ENCODE assay signal across 19 cellular contexts in the genomic region with DNA sequence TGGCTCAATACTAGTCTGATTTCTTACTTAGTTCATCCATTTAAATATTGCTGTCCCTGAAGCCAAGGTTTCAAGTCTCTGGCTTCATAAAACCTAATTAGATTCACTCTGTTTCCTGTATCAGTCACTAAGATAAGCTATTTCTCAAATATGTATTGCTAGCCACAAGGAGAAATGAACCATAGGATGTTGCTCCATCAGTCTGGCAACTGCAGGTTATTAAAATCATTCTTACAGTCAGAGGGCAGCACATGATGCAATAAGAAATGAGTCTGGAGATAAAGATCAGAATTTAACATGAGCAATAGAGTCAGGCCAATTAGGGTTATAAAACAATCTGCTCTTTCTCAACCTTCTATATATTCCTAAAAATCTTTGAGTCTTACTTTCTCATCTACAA. TPM values are rescaled to one million over a fixed set of nuclear protein-coding genes. Genes with fewer than 3 reads are reported as not detected.
DNase-seq lines count a peak whose midpoint lies in the region; ATAC-seq and TF ChIP-seq lines count a peak whose summit lies in the region.
"Had no signal": no experiment of that assay in that cellular context is flagged by ENCODE, and none has a peak within 500 bp of the region (broad histone marks: within the 10 kb centered on the region; RNA-seq: fewer than 3 reads in every experiment).

No MANE protein-coding gene starts in this region.

- no peak overlapping the region for H3K27ac Mint-ChIP-seq in WTC11

- H3K36me3 Mint-ChIP-seq in WTC11 = peaks cover 4% of the 10 kb centered on the region; the same call in 1 of the 2 replicates

- no peaks in the 10 kb centered on the region for H3K36me3 ChIP-seq in HAP-1 (replicated peaks)
- H3K36me3 ChIP-seq: ascending aorta, BLaER1, stomach had no signal

- DNase-seq in AG08396 (ENCODE audit: low spot score) (peak; percentile 49), HS-5 (ENCODE audit: low read depth) (peak; percentile 86), amniotic stem cell (lab: John Stamatoyannopoulos, UW) (peak; percentile 62), foreskin fibroblast (peak; percentile 91 to 94), activated gamma-delta T cell treated with Interleukin-2 at 50 U/mL for 16 hours (no peak), WTC11 (ENCODE audit: low spot score) (no peak), HAP-1 (ENCODE audit: low spot score in 2 of 2) (no peak)
- DNase-seq in activated effector memory CD4-positive, alpha-beta T cell treated with Interleukin-2 at 50 U/mL for 16 hours = no peak
- DNase-seq: activated CD4-positive, alpha-beta T cell treated with anti-CD3 and anti-CD28 coated beads, Interleukin-2, amount 50 U/mL, for 1 hour; DMS79 treated with DMSO at 0.1 percent for 48 hours; effector CD8-positive, alpha-beta T cell; NCI-H2029; NCI-H748 treated with DMSO at 0.1 percent for 48 hours; stomach; T1000 had no signal

- H3K4me1 Mint-ChIP-seq in WTC11 = no peaks in the 10 kb centered on the region

- H3K9me3 ChIP-seq in HAP-1 = no peaks in the 10 kb centered on the region; the same call in 1 of the 2 replicates
- H3K9me3 ChIP-seq: ascending aorta, BLaER1 had no signal

- H3K9me3 Mint-ChIP-seq in WTC11 = peaks cover 19% of the 10 kb centered on the region

- in situ Hi-C loops in HAP-1 (cut with MboI; ENCODE audit: low sequenced_read_pairs) = no loop called here

- no peaks in the 10 kb centered on the region for H3K4me1 ChIP-seq in HAP-1
- H3K4me1 ChIP-seq: ascending aorta, BLaER1, stomach had no signal

- H3K27me3 ChIP-seq in HAP-1 (ENCODE audit: low read depth) = peaks cover 2% of the 10 kb centered on the region
- H3K27me3 ChIP-seq: ascending aorta, BLaER1 had no signal

- no peak for ATAC-seq in WTC11
- ATAC-seq: Right ventricle myocardium inferior had no signal

- no peak overlapping the region for H3K4me3 ChIP-seq in foreskin fibroblast (ENCODE audit: low read depth in 1 of 2, low read length in 2 of 2)
- H3K4me3 ChIP-seq in HAP-1 = no peak overlapping the region
- H3K4me3 ChIP-seq: ascending aorta, BLaER1, skin epidermis, stomach had no signal

- H3K27me3 Mint-ChIP-seq in WTC11 (ENCODE audit: low read depth) = peaks cover 13% of the 10 kb centered on the region

- no peak for TF ChIP-seq CTCF in foreskin fibroblast (IDR thresholded peaks at IDR 0.05; ENCODE audit: low read depth, low read length)
- no peak for TF ChIP-seq CTCF in WTC11 (IDR thresholded peaks at IDR 0.05)

- CTCF ChIA-PET in WTC11 (lab: Charles Lee) = no interaction called here

- no peak overlapping the region for H3K4me3 Mint-ChIP-seq in WTC11

- POLR2A ChIA-PET in WTC11 (lab: Charles Lee) = no interaction called here

TF ChIP-seq in WTC11, 78 proteins besides CTCF, POLR2A, EP300 and RAD21:
- TF ChIP-seq ARID4B (CRISPR knock-in tag; IDR thresholded peaks at IDR 0.05; ENCODE audit: borderline replicate concordance) = no peak
- no peak for TF ChIP-seq NFE2L1 (CRISPR knock-in tag; IDR thresholded peaks at IDR 0.05)
TF ChIP-seq in WTC11: peak in this region for 0.

RNA-seq across cellular contexts. Expression of gene PRKG2, which starts 7.2 kb away (rescaled TPM):
- total RNA-seq in WTC11 (2021) = 1.9 to 3.6 TPM (median 2.7 TPM) in 3 replicates
- total RNA-seq: ascending aorta had no signal

Comparison
In these comparisons a context has a peak if more than half of its experiments do, and no peak if none do; other contexts are left out.
1. DNase-seq: peak in AG08396 (single experiment), HS-5 (single experiment), amniotic stem cell (single experiment) and foreskin fibroblast (2 of 2); none in activated gamma-delta T cell treated with Interleukin-2 at 50 U/mL for 16 hours (single experiment), activated effector memory CD4-positive, alpha-beta T cell treated with Interleukin-2 at 50 U/mL for 16 hours (single experiment), WTC11 (single experiment) and HAP-1 (0 of 2).